Comparison of ENCODE assay signal across 1 cellular context in genomic region chr2:39378968-39379367, GRCh38.
TF ChIP-seq lines count a peak whose summit lies in the region.

No MANE protein-coding gene starts in this region.

TF ChIP-seq in K562, 482 proteins besides CTCF, POLR2A, EP300 and RAD21 (continued from another document):
- TF ChIP-seq, protein P1, sequence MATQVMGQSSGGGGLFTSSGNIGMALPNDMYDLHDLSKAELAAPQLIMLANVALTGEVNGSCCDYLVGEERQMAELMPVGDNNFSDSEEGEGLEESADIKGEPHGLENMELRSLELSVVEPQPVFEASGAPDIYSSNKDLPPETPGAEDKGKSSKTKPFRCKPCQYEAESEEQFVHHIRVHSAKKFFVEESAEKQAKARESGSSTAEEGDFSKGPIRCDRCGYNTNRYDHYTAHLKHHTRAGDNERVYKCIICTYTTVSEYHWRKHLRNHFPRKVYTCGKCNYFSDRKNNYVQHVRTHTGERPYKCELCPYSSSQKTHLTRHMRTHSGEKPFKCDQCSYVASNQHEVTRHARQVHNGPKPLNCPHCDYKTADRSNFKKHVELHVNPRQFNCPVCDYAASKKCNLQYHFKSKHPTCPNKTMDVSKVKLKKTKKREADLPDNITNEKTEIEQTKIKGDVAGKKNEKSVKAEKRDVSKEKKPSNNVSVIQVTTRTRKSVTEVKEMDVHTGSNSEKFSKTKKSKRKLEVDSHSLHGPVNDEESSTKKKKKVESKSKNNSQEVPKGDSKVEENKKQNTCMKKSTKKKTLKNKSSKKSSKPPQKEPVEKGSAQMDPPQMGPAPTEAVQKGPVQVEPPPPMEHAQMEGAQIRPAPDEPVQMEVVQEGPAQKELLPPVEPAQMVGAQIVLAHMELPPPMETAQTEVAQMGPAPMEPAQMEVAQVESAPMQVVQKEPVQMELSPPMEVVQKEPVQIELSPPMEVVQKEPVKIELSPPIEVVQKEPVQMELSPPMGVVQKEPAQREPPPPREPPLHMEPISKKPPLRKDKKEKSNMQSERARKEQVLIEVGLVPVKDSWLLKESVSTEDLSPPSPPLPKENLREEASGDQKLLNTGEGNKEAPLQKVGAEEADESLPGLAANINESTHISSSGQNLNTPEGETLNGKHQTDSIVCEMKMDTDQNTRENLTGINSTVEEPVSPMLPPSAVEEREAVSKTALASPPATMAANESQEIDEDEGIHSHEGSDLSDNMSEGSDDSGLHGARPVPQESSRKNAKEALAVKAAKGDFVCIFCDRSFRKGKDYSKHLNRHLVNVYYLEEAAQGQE (CRISPR knock-in tag; IDR thresholded peaks at IDR 0.05; ENCODE audit: low read depth), result no peak
- no peak for TF ChIP-seq POU5F1 (IDR thresholded peaks at IDR 0.05; ENCODE audit: borderline replicate concordance, low read depth, low read length, partially characterized antibody)
- TF ChIP-seq ZNF140 (CRISPR knock-in tag; IDR thresholded peaks at IDR 0.05), result no peak
- no peak for TF ChIP-seq NCOA1 (IDR thresholded peaks at IDR 0.05; ENCODE audit: low read depth)
- no peak for TF ChIP-seq SNRNP70 (optimal IDR thresholded peaks at IDR 0.05; ENCODE audit: low read depth, low read length)
- no peak for TF ChIP-seq CHCHD3 (CRISPR knock-in tag; IDR thresholded peaks at IDR 0.05)
- TF ChIP-seq ZSCAN29 (IDR thresholded peaks at IDR 0.05), result no peak
- TF ChIP-seq TFAP4 (CRISPR knock-in tag; IDR thresholded peaks at IDR 0.05; ENCODE audit: borderline replicate concordance), result no peak
- TF ChIP-seq GTF2E2 (tag; IDR thresholded peaks at IDR 0.05), result no peak
- TF ChIP-seq E2F4 (CRISPR knock-in tag; IDR thresholded peaks at IDR 0.05; ENCODE audit: low read depth), result no peak
- TF ChIP-seq ZNF253 (CRISPR knock-in tag; conservative IDR thresholded peaks at IDR 0.05), result no peak
- TF ChIP-seq, protein P2, sequence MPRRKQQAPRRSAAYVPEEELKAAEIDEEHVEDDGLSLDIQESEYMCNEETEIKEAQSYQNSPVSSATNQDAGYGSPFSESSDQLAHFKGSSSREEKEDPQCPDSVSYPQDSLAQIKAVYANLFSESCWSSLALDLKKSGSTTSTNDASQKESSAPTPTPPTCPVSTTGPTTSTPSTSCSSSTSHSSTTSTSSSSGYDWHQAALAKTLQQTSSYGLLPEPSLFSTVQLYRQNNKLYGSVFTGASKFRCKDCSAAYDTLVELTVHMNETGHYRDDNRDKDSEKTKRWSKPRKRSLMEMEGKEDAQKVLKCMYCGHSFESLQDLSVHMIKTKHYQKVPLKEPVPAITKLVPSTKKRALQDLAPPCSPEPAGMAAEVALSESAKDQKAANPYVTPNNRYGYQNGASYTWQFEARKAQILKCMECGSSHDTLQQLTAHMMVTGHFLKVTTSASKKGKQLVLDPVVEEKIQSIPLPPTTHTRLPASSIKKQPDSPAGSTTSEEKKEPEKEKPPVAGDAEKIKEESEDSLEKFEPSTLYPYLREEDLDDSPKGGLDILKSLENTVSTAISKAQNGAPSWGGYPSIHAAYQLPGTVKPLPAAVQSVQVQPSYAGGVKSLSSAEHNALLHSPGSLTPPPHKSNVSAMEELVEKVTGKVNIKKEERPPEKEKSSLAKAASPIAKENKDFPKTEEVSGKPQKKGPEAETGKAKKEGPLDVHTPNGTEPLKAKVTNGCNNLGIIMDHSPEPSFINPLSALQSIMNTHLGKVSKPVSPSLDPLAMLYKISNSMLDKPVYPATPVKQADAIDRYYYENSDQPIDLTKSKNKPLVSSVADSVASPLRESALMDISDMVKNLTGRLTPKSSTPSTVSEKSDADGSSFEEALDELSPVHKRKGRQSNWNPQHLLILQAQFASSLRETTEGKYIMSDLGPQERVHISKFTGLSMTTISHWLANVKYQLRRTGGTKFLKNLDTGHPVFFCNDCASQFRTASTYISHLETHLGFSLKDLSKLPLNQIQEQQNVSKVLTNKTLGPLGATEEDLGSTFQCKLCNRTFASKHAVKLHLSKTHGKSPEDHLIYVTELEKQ (CRISPR knock-in tag; IDR thresholded peaks at IDR 0.05), result no peak
- no peak for TF ChIP-seq SIN3B (IDR thresholded peaks at IDR 0.05; ENCODE audit: low read depth)
- no peak for TF ChIP-seq FOXA3 (CRISPR knock-in tag; conservative IDR thresholded peaks at IDR 0.05 in 1 of 2, IDR thresholded peaks at IDR 0.05 in 1 of 2)
- TF ChIP-seq STAG1 (CRISPR knock-in tag; IDR thresholded peaks at IDR 0.05; ENCODE audit: borderline replicate concordance), result no peak
- no peak for TF ChIP-seq ZNF436 (CRISPR knock-in tag; IDR thresholded peaks at IDR 0.05)
TF ChIP-seq in K562: peak in this region for 0.
